In genomic region chr9:129414377-129415021, GRCh38 we compare ENCODE assay signal across 8 cellular contexts.
DNase-seq lines count a peak whose midpoint lies in the region; ATAC-seq and TF ChIP-seq lines count a peak whose summit lies in the region.

No MANE protein-coding gene starts in this region.

- ATAC-seq in T-cell (replicated peaks in 1 of 4) (peak in 2 of 4 experiments; percentile 18 to 34), lower lobe of right lung (peak; percentile 12 to 16)

- CTCF ChIA-PET in T-cell (lab: Charles Lee) = no interaction called here

- H3K4me3 Mint-ChIP-seq in HFFc6 = peak overlapping the region; percentile 81
- H3K4me3 Mint-ChIP-seq in T-cell = peak overlapping the region; percentile 76 to 86 (median 78)
- peak overlapping the region; percentile 84 for H3K4me3 Mint-ChIP-seq in stimulated activated naive CD8-positive, alpha-beta T cell treated with anti-CD3 and anti-CD28 coated beads, Interleukin-15, Interleukin-2, amounts not matched to agents 100 ng/mL and 50 ng/mL, for 24 hours

- intact Hi-C loops in lower lobe of right lung (cut with DNase I) = no loop called here

- no peaks in the 10 kb centered on the region for H3K9me3 ChIP-seq in lower lobe of right lung

- no peaks in the 10 kb centered on the region for H3K36me3 ChIP-seq in lower lobe of right lung

- H3K27ac ChIP-seq in cingulate gyrus (ENCODE audit: low read depth, low read length) (peak overlapping the region; percentile 99), lower lobe of right lung (peak overlapping the region; percentile 99)

- H3K36me3 Mint-ChIP-seq in HFFc6 (ENCODE audit: low read depth) (peaks cover 15% of the 10 kb centered on the region), T-cell (peaks cover 3% of the 10 kb centered on the region)
- peaks cover 8% of the 10 kb centered on the region for H3K36me3 Mint-ChIP-seq in stimulated activated naive CD8-positive, alpha-beta T cell treated with anti-CD3 and anti-CD28 coated beads, Interleukin-15, Interleukin-2, amounts not matched to agents 100 ng/mL and 50 ng/mL, for 24 hours (ENCODE audit: low read depth)

- peaks cover 12% of the 10 kb centered on the region for H3K9me3 Mint-ChIP-seq in HFFc6
- peaks cover 3 to 9% (median 6%) of the 10 kb centered on the region in 3 donors for H3K9me3 Mint-ChIP-seq in T-cell
- H3K9me3 Mint-ChIP-seq in stimulated activated naive CD8-positive, alpha-beta T cell treated with anti-CD3 and anti-CD28 coated beads, Interleukin-15, Interleukin-2, amounts not matched to agents 100 ng/mL and 50 ng/mL, for 24 hours = peaks cover 11% of the 10 kb centered on the region

- H3K4me1 ChIP-seq in lower lobe of right lung = peaks cover 32% of the 10 kb centered on the region

- peak overlapping the region; percentile 68 for H3K4me3 ChIP-seq in lower lobe of right lung

- TF ChIP-seq CTCF in HFFc6 (IDR thresholded peaks at IDR 0.05) (no peak), lower lobe of right lung (IDR thresholded peaks at IDR 0.05) (no peak)

- H3K27ac Mint-ChIP-seq in HFFc6 (peak overlapping the region; percentile 96), T-cell (peak overlapping the region; percentile 93 to 97)
- H3K27ac Mint-ChIP-seq in stimulated activated naive CD8-positive, alpha-beta T cell treated with anti-CD3 and anti-CD28 coated beads, Interleukin-15, Interleukin-2, amounts not matched to agents 100 ng/mL and 50 ng/mL, for 24 hours = peak overlapping the region; percentile 94

- no peaks in the 10 kb centered on the region; the same call in 1 of the 2 replicates for H3K27me3 Mint-ChIP-seq in HFFc6 (ENCODE audit: insufficient read depth)
- H3K27me3 Mint-ChIP-seq in T-cell = no peaks in the 10 kb centered on the region
- H3K27me3 Mint-ChIP-seq in stimulated activated naive CD8-positive, alpha-beta T cell treated with anti-CD3 and anti-CD28 coated beads, Interleukin-15, Interleukin-2, amounts not matched to agents 100 ng/mL and 50 ng/mL, for 24 hours = no peaks in the 10 kb centered on the region

- H3K4me1 Mint-ChIP-seq in HFFc6 (ENCODE audit: low read depth) (peaks cover 29% of the 10 kb centered on the region), T-cell (peaks cover 15 to 44% (median 29%) of the 10 kb centered on the region in 3 donors)
- peaks cover 33% of the 10 kb centered on the region for H3K4me1 Mint-ChIP-seq in stimulated activated naive CD8-positive, alpha-beta T cell treated with anti-CD3 and anti-CD28 coated beads, Interleukin-15, Interleukin-2, amounts not matched to agents 100 ng/mL and 50 ng/mL, for 24 hours (ENCODE audit: low read depth)

- POLR2A ChIA-PET in T-cell (lab: Charles Lee) = no interaction called here

- peak; percentile 24 for DNase-seq in HFFc6
- DNase-seq in T-cell = peak in 32 of 34 experiments; percentile 10 to 63 (median 40)
- peak; percentile 61 for DNase-seq in lower lobe of right lung
- DNase-seq in SIG-M5 (lab: John Stamatoyannopoulos, UW) = no peak
- DNase-seq in cerebellum (ENCODE audit: low spot score) = no peak
- DNase-seq in activated CD4-positive, CD25-positive, alpha-beta regulatory T cell treated with anti-CD3 and anti-CD28 coated beads, Interleukin-2, amount 50 U/mL, for 72 hours = no peak

- no peaks in the 10 kb centered on the region for H3K27me3 ChIP-seq in lower lobe of right lung (ENCODE audit: low read depth)

Comparison
In these comparisons a context has a peak if more than half of its experiments do, and no peak if none do; other contexts are left out.
1. DNase-seq: peak in HFFc6 (single experiment), T-cell (32 of 34) and lower lobe of right lung (single experiment); none in SIG-M5 (single experiment), cerebellum (single experiment) and activated CD4-positive, CD25-positive, alpha-beta regulatory T cell treated with anti-CD3 and anti-CD28 coated beads, Interleukin-2, amount 50 U/mL, for 72 hours (single experiment).
2. Peak in every context shown above with its lines, with median percentiles within 50 percentile points of each other: H3K27ac Mint-ChIP-seq and H3K4me3 Mint-ChIP-seq.